In genomic region chr4:94641702-94642560, GRCh38 we compare ENCODE assay signal across 15 cellular contexts.
DNase-seq lines count a peak whose midpoint lies in the region; ATAC-seq and TF ChIP-seq lines count a peak whose summit lies in the region.
"Had no signal": no experiment of that assay in that cellular context is flagged by ENCODE, and none has a peak within 500 bp of the region (broad histone marks: within the 10 kb centered on the region; RNA-seq: fewer than 3 reads in every experiment).

No MANE protein-coding gene starts in this region.

- H4K20me1 ChIP-seq in mammary epithelial cell (ENCODE audit: insufficient read depth, low read length): no peaks in the 10 kb centered on the region
- H4K20me1 ChIP-seq: BLaER1 treated with 17β-estradiol and CSF1 and Interleukin-3, amounts not matched to agents 10 nM and 100 nM had no signal

- H3K4me2 ChIP-seq in mammary epithelial cell (ENCODE audit: insufficient read depth, low read depth, low read length): no peak overlapping the region
- H3K4me2 ChIP-seq: BLaER1 treated with 17β-estradiol and CSF1 and Interleukin-3, amounts not matched to agents 10 nM and 100 nM had no signal

- no peak overlapping the region for H2AFZ ChIP-seq in mammary epithelial cell (ENCODE audit: low read depth, low read length)

- intact Hi-C loops in mammary epithelial cell (cut with micrococcal nuclease): no loop called here

- no peak overlapping the region for H3K9ac ChIP-seq in mammary epithelial cell (ENCODE audit: insufficient read depth, low read length)
- H3K9ac ChIP-seq: BLaER1 treated with 17β-estradiol and CSF1 and Interleukin-3, amounts not matched to agents 10 nM and 100 nM had no signal

- peak overlapping the region; percentile 54 for H3K27ac ChIP-seq in mammary epithelial cell (ENCODE audit: insufficient read depth, low read depth, low read length)
- H3K27ac ChIP-seq: BLaER1 treated with 17β-estradiol and CSF1 and Interleukin-3, amounts not matched to agents 10 nM and 100 nM had no signal

- peaks cover 15% of the 10 kb centered on the region for H3K4me1 ChIP-seq in mammary epithelial cell (ENCODE audit: insufficient read depth, low read length)
- H3K4me1 ChIP-seq: BLaER1 treated with 17β-estradiol and CSF1 and Interleukin-3, amounts not matched to agents 10 nM and 100 nM had no signal

- TF ChIP-seq CTCF in AG09309 (IDR thresholded peaks at IDR 0.05; ENCODE audit: control insufficient read depth, insufficient read depth, low read depth, low read length, missing control alignments): no peak
- no peak for TF ChIP-seq CTCF in mammary epithelial cell (conservative IDR thresholded peaks at IDR 0.05 in 1 of 2, IDR thresholded peaks at IDR 0.05 in 1 of 2; ENCODE audit: extremely low read depth in 1 of 2, insufficient read depth in 1 of 2, low read depth in 1 of 2, low read length in 2 of 2)

- H3K9me3 Mint-ChIP-seq in activated T-helper 17 cell treated with anti-CD3 and anti-CD28 coated beads, Interleukin-2, amount 50 U/mL, for 72 hours: no peaks in the 10 kb centered on the region
- no peaks in the 10 kb centered on the region for H3K9me3 Mint-ChIP-seq in activated naive CD4-positive, alpha-beta T cell treated with anti-CD3 and anti-CD28 coated beads, Interleukin-2, amount 50 U/mL, for 72 hours
- H3K9me3 Mint-ChIP-seq: activated CD4-positive, alpha-beta memory T cell treated with anti-CD3 and anti-CD28 coated beads for 36 hours; activated naive CD4-positive, alpha-beta T cell treated with anti-CD3 and anti-CD28 coated beads for 36 hours; T-cell had no signal

- dilution Hi-C loops in mammary epithelial cell (cut with HindIII; ENCODE audit: low sequenced_read_pairs): no loop called here

- H3K27me3 Mint-ChIP-seq in activated T-helper 17 cell treated with anti-CD3 and anti-CD28 coated beads, Interleukin-2, amount 50 U/mL, for 72 hours: no peaks in the 10 kb centered on the region
- H3K27me3 Mint-ChIP-seq: activated CD4-positive, alpha-beta memory T cell treated with anti-CD3 and anti-CD28 coated beads for 36 hours; T-cell had no signal

- CTCF ChIA-PET in mammary epithelial cell (lab: Charles Lee; ENCODE audit: low non-redundant PET): no interaction called here

- no peak overlapping the region for H3K27ac Mint-ChIP-seq in activated T-helper 17 cell treated with anti-CD3 and anti-CD28 coated beads, Interleukin-2, amount 50 U/mL, for 72 hours
- no peak overlapping the region for H3K27ac Mint-ChIP-seq in activated naive CD4-positive, alpha-beta T cell treated with anti-CD3 and anti-CD28 coated beads, Interleukin-2, amount 50 U/mL, for 72 hours
- H3K27ac Mint-ChIP-seq: activated CD4-positive, alpha-beta memory T cell treated with anti-CD3 and anti-CD28 coated beads for 36 hours; activated naive CD4-positive, alpha-beta T cell treated with anti-CD3 and anti-CD28 coated beads for 36 hours; T-cell had no signal

- BruUV-seq in mammary epithelial cell (replicated peaks; lab: Mats Ljungman, UMichigan): no TSS peak

- 68% methylated on average over 3 of the region's 3 CpGs for WGBS in mammary epithelial cell (ENCODE audit: low coverage, missing lambda C conversion rate)

- no peaks in the 10 kb centered on the region for H3K9me3 ChIP-seq in mammary epithelial cell (replicated peaks; ENCODE audit: insufficient read depth, low read length)
- H3K9me3 ChIP-seq: BLaER1 treated with 17β-estradiol and CSF1 and Interleukin-3, amounts not matched to agents 10 nM and 100 nM had no signal

- H3K4me3 ChIP-seq in AG09309 (ENCODE audit: control insufficient read depth, low read depth, low read length): no peak overlapping the region
- no peak overlapping the region for H3K4me3 ChIP-seq in mammary epithelial cell (replicated peaks in 1 of 3; ENCODE audit: insufficient read depth in 1 of 3, low read depth in 2 of 3, low read length in 3 of 3)
- H3K4me3 ChIP-seq: BLaER1 treated with 17β-estradiol and CSF1 and Interleukin-3, amounts not matched to agents 10 nM and 100 nM had no signal

- peaks cover 25% of the 10 kb centered on the region for H3K36me3 Mint-ChIP-seq in activated T-helper 17 cell treated with anti-CD3 and anti-CD28 coated beads, Interleukin-2, amount 50 U/mL, for 72 hours (ENCODE audit: low read depth)
- peaks cover 0 to 4% of the 10 kb centered on the region in 2 donors for H3K36me3 Mint-ChIP-seq in activated naive CD4-positive, alpha-beta T cell treated with anti-CD3 and anti-CD28 coated beads, Interleukin-2, amount 50 U/mL, for 72 hours

- H3K79me2 ChIP-seq in mammary epithelial cell (ENCODE audit: insufficient read depth, low read length): no peaks in the 10 kb centered on the region

- DNase-seq in AG09309 (ENCODE audit: low read depth) (peak; percentile 10), LHCN-M2 (ENCODE audit: low read depth) (peak; percentile 69), mammary epithelial cell (peak; percentile 60), left kidney (ENCODE audit: low read depth, low spot score) (peak; percentile 64)
- no peak for DNase-seq in activated naive CD4-positive, alpha-beta T cell treated with anti-CD3 and anti-CD28 coated beads, Interleukin-2, amount 50 U/mL, for 72 hours (ENCODE audit: low spot score in 2 of 2)
- DNase-seq: activated CD4-positive, alpha-beta memory T cell treated with anti-CD3 and anti-CD28 coated beads for 36 hours; activated naive CD4-positive, alpha-beta T cell treated with anti-CD3 and anti-CD28 coated beads for 36 hours; NCI-H774; occipital lobe; substantia nigra; T-cell had no signal

- ATAC-seq in GM21825 (IDR thresholded peaks at IDR 0.05; ENCODE audit: unreplicated experiment) (no peak), GM18907 (IDR thresholded peaks at IDR 0.05; ENCODE audit: unreplicated experiment) (no peak)
- ATAC-seq in activated T-helper 17 cell treated with anti-CD3 and anti-CD28 coated beads, Interleukin-2, amount 50 U/mL, for 72 hours (replicated peaks): no peak
- no peak for ATAC-seq in activated naive CD4-positive, alpha-beta T cell treated with anti-CD3 and anti-CD28 coated beads, Interleukin-2, amount 50 U/mL, for 72 hours
- ATAC-seq: T-cell had no signal

- H3K36me3 ChIP-seq in mammary epithelial cell (ENCODE audit: insufficient read depth, low read length): peaks cover 29% of the 10 kb centered on the region

- in situ Hi-C loops in mammary epithelial cell (cut with MboI; ENCODE audit: low sequenced_read_pairs in 2 of 2): loop anchor here in 1 of 2 donors (25.0 kb wide), 1 partner anchor 470 kb away; no protein-coding TSS in a partner anchor

- H3K4me1 Mint-ChIP-seq in activated T-helper 17 cell treated with anti-CD3 and anti-CD28 coated beads, Interleukin-2, amount 50 U/mL, for 72 hours: no peaks in the 10 kb centered on the region
- H3K4me1 Mint-ChIP-seq: T-cell had no signal

- H3K27me3 ChIP-seq in mammary epithelial cell (ENCODE audit: insufficient read depth, low read length): no peaks in the 10 kb centered on the region
- H3K27me3 ChIP-seq: BLaER1 treated with 17β-estradiol and CSF1 and Interleukin-3, amounts not matched to agents 10 nM and 100 nM had no signal

- no peak overlapping the region for H3K4me3 Mint-ChIP-seq in activated T-helper 17 cell treated with anti-CD3 and anti-CD28 coated beads, Interleukin-2, amount 50 U/mL, for 72 hours
- H3K4me3 Mint-ChIP-seq: activated CD4-positive, alpha-beta memory T cell treated with anti-CD3 and anti-CD28 coated beads for 36 hours; activated naive CD4-positive, alpha-beta T cell treated with anti-CD3 and anti-CD28 coated beads for 36 hours; T-cell had no signal

Comparison
In these comparisons a context has a peak if more than half of its experiments do, and no peak if none do; other contexts are left out.
1. DNase-seq: peak in AG09309 (single experiment), LHCN-M2 (single experiment), mammary epithelial cell (single experiment) and left kidney (single experiment); none in activated naive CD4-positive, alpha-beta T cell treated with anti-CD3 and anti-CD28 coated beads, Interleukin-2, amount 50 U/mL, for 72 hours (0 of 2).